1 cellular context compared by ENCODE assay signal in genomic region chr19:55348317-55349034, GRCh38.
TF ChIP-seq lines count a peak whose summit lies in the region.

No MANE protein-coding gene starts in this region.

TF ChIP-seq in A549, 52 proteins besides CTCF, POLR2A, EP300 and RAD21:
- TF ChIP-seq RFX5 (IDR thresholded peaks at IDR 0.05) (no peak), PBX3 (IDR thresholded peaks at IDR 0.05) (peak; percentile 15; the same call in 1 of the 2 replicates)
